Comparison of ENCODE assay signal across 9 cellular contexts in the genomic region with DNA sequence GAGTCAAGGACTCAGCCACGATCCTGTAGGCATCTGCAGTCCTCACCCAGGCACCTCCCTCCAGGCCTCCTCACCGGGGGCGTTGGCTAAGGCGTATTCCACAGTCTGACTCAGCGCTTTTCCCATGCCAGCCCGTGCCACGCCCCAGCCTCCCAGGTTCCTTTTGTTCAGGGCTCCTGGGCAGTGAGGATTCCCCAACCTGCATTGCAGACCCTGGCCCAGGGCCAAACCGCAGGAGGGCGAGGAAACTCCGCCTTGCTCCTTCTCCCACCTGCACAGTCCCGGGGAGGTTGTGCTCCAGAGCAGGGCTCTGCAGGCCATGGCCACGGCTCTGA.
DNase-seq lines count a peak whose midpoint lies in the region; ATAC-seq and TF ChIP-seq lines count a peak whose summit lies in the region.
"Had no signal": no experiment of that assay in that cellular context is flagged by ENCODE, and none has a peak within 500 bp of the region (broad histone marks: within the 10 kb centered on the region; RNA-seq: fewer than 3 reads in every experiment).

No MANE protein-coding gene starts in this region.

- H3K27me3 ChIP-seq in foreskin keratinocyte = no peaks in the 10 kb centered on the region
- no peaks in the 10 kb centered on the region for H3K27me3 ChIP-seq in upper lobe of left lung

- DNase-seq in NCI-H510A (lab: John Stamatoyannopoulos, UW) (peak; percentile 12), NCI-H510A treated with DMSO at 0.1 percent for 48 hours (lab: John Stamatoyannopoulos, UW) (no peak), NCI-H69 (lab: John Stamatoyannopoulos, UW) (peak; percentile 98), foreskin keratinocyte (peak; percentile 65 to 69), upper lobe of left lung (peak in 1 of 2 donors; percentile 56), HCEC 1CT (no peak)
- DNase-seq: T-helper 17 cell had no signal

- WGBS in upper lobe of left lung, 2 donors = 64 to 67% methylated on average over 5 to 12 of the region's 12 CpGs

- H3K4me3 ChIP-seq in upper lobe of left lung = no peak overlapping the region

- no peak overlapping the region for H3K27ac ChIP-seq in foreskin keratinocyte
- no peak overlapping the region for H3K27ac ChIP-seq in upper lobe of left lung

- H3K36me3 ChIP-seq in upper lobe of left lung = no peaks in the 10 kb centered on the region

- TF ChIP-seq EP300 in upper lobe of left lung (IDR thresholded peaks at IDR 0.05) = no peak

- no peaks in the 10 kb centered on the region for H3K9me3 ChIP-seq in upper lobe of left lung

- peak; percentile 89 for ATAC-seq in foreskin keratinocyte
- ATAC-seq in upper lobe of left lung (ENCODE audit: low FRiP score in 2 of 2) = peak; percentile 21 to 68
- ATAC-seq in GM18861 (IDR thresholded peaks at IDR 0.05; ENCODE audit: unreplicated experiment) = no peak
- ATAC-seq in HG02938 (IDR thresholded peaks at IDR 0.05; ENCODE audit: unreplicated experiment) = no peak
- ATAC-seq: T-helper 17 cell had no signal

- TF ChIP-seq CTCF in foreskin keratinocyte (conservative IDR thresholded peaks at IDR 0.05) = no peak
- TF ChIP-seq CTCF in upper lobe of left lung (IDR thresholded peaks at IDR 0.05) = no peak

- TF ChIP-seq POLR2A in upper lobe of left lung (IDR thresholded peaks at IDR 0.05) = no peak

- H3K4me1 ChIP-seq in foreskin keratinocyte = no peaks in the 10 kb centered on the region
- H3K4me1 ChIP-seq in upper lobe of left lung = peaks cover 0 to 6% (median 0%) of the 10 kb centered on the region in 4 donors

Comparison
In these comparisons a context has a peak if more than half of its experiments do, and no peak if none do; other contexts are left out.
1. DNase-seq: peak in NCI-H510A (single experiment), NCI-H69 (single experiment) and foreskin keratinocyte (2 of 2); none in NCI-H510A treated with DMSO at 0.1 percent for 48 hours (single experiment) and HCEC 1CT (single experiment).
2. ATAC-seq: peak in foreskin keratinocyte (single experiment) and upper lobe of left lung (2 of 2); none in GM18861 (single experiment) and HG02938 (single experiment).